8 cellular contexts compared by ENCODE assay signal in the genomic region with DNA sequence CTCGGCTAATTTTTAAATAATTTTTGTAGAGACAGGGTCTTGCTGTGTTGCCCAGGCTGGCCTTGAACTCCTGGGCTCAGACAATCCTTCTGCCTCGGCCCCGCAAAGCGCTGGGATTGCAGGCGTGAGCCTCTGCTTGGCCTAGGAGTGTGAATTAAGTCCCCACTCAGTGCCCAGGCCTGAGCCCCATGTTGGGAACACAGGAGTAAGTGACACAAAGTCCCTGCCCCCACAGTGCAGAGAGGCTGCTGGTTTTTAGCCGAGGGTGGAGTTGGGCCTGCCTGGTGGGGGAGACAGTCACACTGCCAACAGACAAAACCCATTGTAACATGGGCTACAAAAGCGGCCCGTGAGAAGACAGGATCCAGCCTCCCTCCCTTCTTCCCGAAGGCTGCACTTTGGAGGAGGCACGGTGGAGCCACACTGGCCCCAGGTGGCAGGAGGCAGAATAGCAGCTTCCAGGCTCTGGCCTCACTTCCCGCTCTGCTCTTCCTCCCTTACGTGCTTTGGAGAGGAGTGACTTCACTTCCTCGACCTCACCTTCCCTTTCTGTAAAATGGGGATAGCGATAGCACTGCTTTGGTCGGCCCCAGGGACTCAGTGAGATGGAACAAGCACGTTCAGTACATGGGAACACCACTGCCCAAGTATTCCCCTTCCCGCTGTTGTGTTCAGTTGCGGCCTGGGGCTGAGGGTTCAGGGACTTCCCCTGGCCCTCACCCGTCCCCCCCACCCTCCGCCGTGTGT. TPM values are rescaled to one million over a fixed set of nuclear protein-coding genes. Genes with fewer than 3 reads are reported as not detected.
DNase-seq lines count a peak whose midpoint lies in the region; ATAC-seq and TF ChIP-seq lines count a peak whose summit lies in the region.

No MANE protein-coding gene starts in this region.

- peak; percentile 77 for ATAC-seq in omental fat pad (ENCODE audit: low FRiP score)
- ATAC-seq in upper lobe of left lung (ENCODE audit: low FRiP score in 2 of 2) = peak; percentile 87 to 93
- no peak for ATAC-seq in HG02981 (IDR thresholded peaks at IDR 0.05; ENCODE audit: unreplicated experiment)

- DNase-seq in Daoy (ENCODE audit: low read depth) = peak; percentile 86
- peak; percentile 30 for DNase-seq in LNCaP clone FGC (ENCODE audit: low read depth)
- peak; percentile 89 to 90 for DNase-seq in SJSA1 (ENCODE audit: low read depth in 1 of 2, low spot score in 2 of 2)
- peak; percentile 63 for DNase-seq in activated naive CD8-positive, alpha-beta T cell treated with anti-CD3 and anti-CD28 coated beads for 36 hours
- peak; percentile 34 for DNase-seq in glomerular endothelial cell (ENCODE audit: extremely low read depth, low read depth, low spot score)
- DNase-seq in omental fat pad (ENCODE audit: low spot score) = peak; percentile 46
- DNase-seq in upper lobe of left lung = peak; percentile 77 to 82

- WGBS in upper lobe of left lung, 2 donors = 50 to 58% methylated on average over 17 to 21 of the region's 21 CpGs

- H3K27me3 ChIP-seq in SJSA1 (replicated peaks) (no peaks in the 10 kb centered on the region), upper lobe of left lung (no peaks in the 10 kb centered on the region)

- TF ChIP-seq EP300 in upper lobe of left lung (IDR thresholded peaks at IDR 0.05) = no peak

- no peaks in the 10 kb centered on the region for H3K9me3 Mint-ChIP-seq in activated naive CD8-positive, alpha-beta T cell treated with anti-CD3 and anti-CD28 coated beads for 36 hours

- no peaks in the 10 kb centered on the region for H3K36me3 Mint-ChIP-seq in activated naive CD8-positive, alpha-beta T cell treated with anti-CD3 and anti-CD28 coated beads for 36 hours

- peaks cover 2% of the 10 kb centered on the region for H3K4me1 Mint-ChIP-seq in activated naive CD8-positive, alpha-beta T cell treated with anti-CD3 and anti-CD28 coated beads for 36 hours

- H3K4me1 ChIP-seq in SJSA1 (replicated peaks) (peaks cover 12% of the 10 kb centered on the region), upper lobe of left lung (peaks cover 0 to 6% (median 0%) of the 10 kb centered on the region in 4 donors)

- no peaks in the 10 kb centered on the region for H3K9me3 ChIP-seq in SJSA1 (replicated peaks)
- no peaks in the 10 kb centered on the region for H3K9me3 ChIP-seq in upper lobe of left lung

- H3K36me3 ChIP-seq in SJSA1 (peaks cover 67% of the 10 kb centered on the region), upper lobe of left lung (peaks cover 20 to 76% (median 52%) of the 10 kb centered on the region in 4 donors)

- TF ChIP-seq CTCF in LNCaP clone FGC (IDR thresholded peaks at IDR 0.05; ENCODE audit: control insufficient read depth, extremely low read depth, insufficient read depth) = peak; percentile 82
- TF ChIP-seq CTCF in omental fat pad (IDR thresholded peaks at IDR 0.05) = peak in 2 of 3 donors; percentile 38 to 99
- TF ChIP-seq CTCF in upper lobe of left lung (IDR thresholded peaks at IDR 0.05) = peak; percentile 94 to 98 (median 96)

- H3K27me3 Mint-ChIP-seq in activated naive CD8-positive, alpha-beta T cell treated with anti-CD3 and anti-CD28 coated beads for 36 hours = no peaks in the 10 kb centered on the region

- H3K4me3 Mint-ChIP-seq in activated naive CD8-positive, alpha-beta T cell treated with anti-CD3 and anti-CD28 coated beads for 36 hours = no peak overlapping the region

- no peak overlapping the region for H3K27ac ChIP-seq in SJSA1
- peak overlapping the region in 3 of 4 donors; percentile 22 to 67 (median 44) for H3K27ac ChIP-seq in upper lobe of left lung

- no peak for TF ChIP-seq POLR2A in upper lobe of left lung (IDR thresholded peaks at IDR 0.05)

- no peak overlapping the region for H3K4me3 ChIP-seq in LNCaP clone FGC (ENCODE audit: low read depth, low read length)
- H3K4me3 ChIP-seq in SJSA1 = no peak overlapping the region
- H3K4me3 ChIP-seq in upper lobe of left lung = no peak overlapping the region

- H3K27ac Mint-ChIP-seq in activated naive CD8-positive, alpha-beta T cell treated with anti-CD3 and anti-CD28 coated beads for 36 hours = no peak overlapping the region

RNA-seq across cellular contexts. Expression of a gene that starts 15.2 kb away (rescaled TPM):
- total RNA-seq in Daoy (2014; rRNA removed; shearing (Covaris generic)) = 7.4 and 9.7 TPM in 2 replicates
- total RNA-seq in SJSA1 (2014; rRNA removed; shearing (Covaris generic)) = 25.7 and 35.9 TPM in 2 replicates
- under 1 TPM; 0.44 to 0.68 TPM for total RNA-seq in activated naive CD8-positive, alpha-beta T cell treated with anti-CD3 and anti-CD28 coated beads for 36 hours
- total RNA-seq in glomerular endothelial cell = 245 and 268 TPM in 2 replicates
- 100 to 1,000 TPM in 3 of 4 donors, 10 to 100 TPM in 1; 93.5 to 184 (median 124) TPM for total RNA-seq in omental fat pad
- total RNA-seq in upper lobe of left lung = 100 to 1,000 TPM in 4 of 6 donors, 10 to 100 TPM in 2; 80.7 to 426 (median 181) TPM

RNA-seq across cellular contexts. Expression of a gene that starts 47.3 kb away (rescaled TPM):
- total RNA-seq in Daoy (2014; rRNA removed; shearing (Covaris generic)) = 48.0 and 56.6 TPM in 2 replicates
- total RNA-seq in SJSA1 (2014; rRNA removed; shearing (Covaris generic)) = 48.9 and 54.0 TPM in 2 replicates
- total RNA-seq in activated naive CD8-positive, alpha-beta T cell treated with anti-CD3 and anti-CD28 coated beads for 36 hours = 100 to 1,000 TPM; 248 to 249 TPM
- total RNA-seq in glomerular endothelial cell (183 and 223 TPM in 2 replicates), omental fat pad (100 to 1,000 TPM; 212 to 267 (median 232) TPM), upper lobe of left lung (100 to 1,000 TPM; 261 to 432 (median 282) TPM)

Comparison
In these comparisons a context has a peak if more than half of its experiments do, and no peak if none do; other contexts are left out.
1. DNase-seq: peak in every context shown above with its lines; median percentile 90 in SJSA1; 86 in Daoy; 80 in upper lobe of left lung; 63 in activated naive CD8-positive, alpha-beta T cell treated with anti-CD3 and anti-CD28 coated beads for 36 hours; 46 in omental fat pad; 34 in glomerular endothelial cell; 30 in LNCaP clone FGC.